ENCODE assay signal across 1 cellular context in the genomic region with DNA sequence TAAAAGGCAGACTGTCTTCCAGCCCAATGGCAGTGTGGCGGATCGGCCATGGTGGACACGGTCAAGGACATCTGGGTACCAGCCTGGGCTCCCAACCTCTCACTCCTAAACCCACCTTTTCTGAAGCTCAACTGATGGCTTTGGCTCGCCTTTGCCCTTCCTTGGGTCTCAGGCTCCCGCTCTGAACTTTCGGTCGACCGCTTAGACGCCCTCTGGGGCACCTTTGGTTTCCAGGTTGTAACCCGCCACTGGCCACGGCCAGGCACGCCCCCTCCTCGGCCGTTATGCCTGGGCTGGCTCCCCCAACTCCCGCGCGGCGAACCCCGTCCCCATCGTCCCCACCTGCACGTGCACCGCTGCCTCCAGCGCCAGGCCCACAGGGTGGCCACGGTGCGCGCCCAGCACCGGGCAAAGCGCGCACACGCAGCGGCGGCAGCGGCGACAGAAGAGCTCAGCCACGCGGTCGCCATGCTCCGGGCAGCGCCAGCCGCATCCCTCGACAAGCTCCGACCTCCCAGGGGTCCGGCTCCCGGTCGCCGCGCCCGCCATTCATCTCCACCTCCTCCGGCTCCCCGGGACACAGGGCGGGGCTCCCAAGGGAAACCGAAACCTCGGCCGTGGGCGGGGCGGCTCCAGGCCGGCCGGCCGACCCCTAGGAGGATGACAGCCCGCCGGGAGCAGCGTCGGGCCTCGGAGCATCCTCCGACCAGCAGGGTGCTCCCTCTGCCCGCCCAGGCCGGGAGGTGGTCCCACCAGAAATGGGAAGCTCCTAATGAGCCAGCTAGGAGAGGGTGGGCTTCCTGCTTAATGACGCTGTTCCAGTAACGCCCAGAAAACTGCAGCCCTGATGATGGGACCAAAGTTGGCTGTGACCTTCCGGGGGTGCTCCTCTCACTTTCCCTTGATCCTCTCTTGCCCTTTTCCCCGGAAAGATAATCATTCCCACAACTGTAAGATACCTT.
A peak's percentile ranks its signal among the peaks of the same experiment; 100 is the strongest.
TF ChIP-seq lines count a peak whose summit lies in the region.

A gene with protein sequence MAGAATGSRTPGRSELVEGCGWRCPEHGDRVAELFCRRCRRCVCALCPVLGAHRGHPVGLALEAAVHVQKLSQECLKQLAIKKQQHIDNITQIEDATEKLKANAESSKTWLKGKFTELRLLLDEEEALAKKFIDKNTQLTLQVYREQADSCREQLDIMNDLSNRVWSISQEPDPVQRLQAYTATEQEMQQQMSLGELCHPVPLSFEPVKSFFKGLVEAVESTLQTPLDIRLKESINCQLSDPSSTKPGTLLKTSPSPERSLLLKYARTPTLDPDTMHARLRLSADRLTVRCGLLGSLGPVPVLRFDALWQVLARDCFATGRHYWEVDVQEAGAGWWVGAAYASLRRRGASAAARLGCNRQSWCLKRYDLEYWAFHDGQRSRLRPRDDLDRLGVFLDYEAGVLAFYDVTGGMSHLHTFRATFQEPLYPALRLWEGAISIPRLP (minus strand): TSS at position 583 of the 962 bp plus-strand sequence. CDS start 34 bp downstream, at position 549.

TF ChIP-seq in K562, 482 proteins besides CTCF, POLR2A, EP300 and RAD21 (continued from another document and continues in another):
- TF ChIP-seq, protein P1, sequence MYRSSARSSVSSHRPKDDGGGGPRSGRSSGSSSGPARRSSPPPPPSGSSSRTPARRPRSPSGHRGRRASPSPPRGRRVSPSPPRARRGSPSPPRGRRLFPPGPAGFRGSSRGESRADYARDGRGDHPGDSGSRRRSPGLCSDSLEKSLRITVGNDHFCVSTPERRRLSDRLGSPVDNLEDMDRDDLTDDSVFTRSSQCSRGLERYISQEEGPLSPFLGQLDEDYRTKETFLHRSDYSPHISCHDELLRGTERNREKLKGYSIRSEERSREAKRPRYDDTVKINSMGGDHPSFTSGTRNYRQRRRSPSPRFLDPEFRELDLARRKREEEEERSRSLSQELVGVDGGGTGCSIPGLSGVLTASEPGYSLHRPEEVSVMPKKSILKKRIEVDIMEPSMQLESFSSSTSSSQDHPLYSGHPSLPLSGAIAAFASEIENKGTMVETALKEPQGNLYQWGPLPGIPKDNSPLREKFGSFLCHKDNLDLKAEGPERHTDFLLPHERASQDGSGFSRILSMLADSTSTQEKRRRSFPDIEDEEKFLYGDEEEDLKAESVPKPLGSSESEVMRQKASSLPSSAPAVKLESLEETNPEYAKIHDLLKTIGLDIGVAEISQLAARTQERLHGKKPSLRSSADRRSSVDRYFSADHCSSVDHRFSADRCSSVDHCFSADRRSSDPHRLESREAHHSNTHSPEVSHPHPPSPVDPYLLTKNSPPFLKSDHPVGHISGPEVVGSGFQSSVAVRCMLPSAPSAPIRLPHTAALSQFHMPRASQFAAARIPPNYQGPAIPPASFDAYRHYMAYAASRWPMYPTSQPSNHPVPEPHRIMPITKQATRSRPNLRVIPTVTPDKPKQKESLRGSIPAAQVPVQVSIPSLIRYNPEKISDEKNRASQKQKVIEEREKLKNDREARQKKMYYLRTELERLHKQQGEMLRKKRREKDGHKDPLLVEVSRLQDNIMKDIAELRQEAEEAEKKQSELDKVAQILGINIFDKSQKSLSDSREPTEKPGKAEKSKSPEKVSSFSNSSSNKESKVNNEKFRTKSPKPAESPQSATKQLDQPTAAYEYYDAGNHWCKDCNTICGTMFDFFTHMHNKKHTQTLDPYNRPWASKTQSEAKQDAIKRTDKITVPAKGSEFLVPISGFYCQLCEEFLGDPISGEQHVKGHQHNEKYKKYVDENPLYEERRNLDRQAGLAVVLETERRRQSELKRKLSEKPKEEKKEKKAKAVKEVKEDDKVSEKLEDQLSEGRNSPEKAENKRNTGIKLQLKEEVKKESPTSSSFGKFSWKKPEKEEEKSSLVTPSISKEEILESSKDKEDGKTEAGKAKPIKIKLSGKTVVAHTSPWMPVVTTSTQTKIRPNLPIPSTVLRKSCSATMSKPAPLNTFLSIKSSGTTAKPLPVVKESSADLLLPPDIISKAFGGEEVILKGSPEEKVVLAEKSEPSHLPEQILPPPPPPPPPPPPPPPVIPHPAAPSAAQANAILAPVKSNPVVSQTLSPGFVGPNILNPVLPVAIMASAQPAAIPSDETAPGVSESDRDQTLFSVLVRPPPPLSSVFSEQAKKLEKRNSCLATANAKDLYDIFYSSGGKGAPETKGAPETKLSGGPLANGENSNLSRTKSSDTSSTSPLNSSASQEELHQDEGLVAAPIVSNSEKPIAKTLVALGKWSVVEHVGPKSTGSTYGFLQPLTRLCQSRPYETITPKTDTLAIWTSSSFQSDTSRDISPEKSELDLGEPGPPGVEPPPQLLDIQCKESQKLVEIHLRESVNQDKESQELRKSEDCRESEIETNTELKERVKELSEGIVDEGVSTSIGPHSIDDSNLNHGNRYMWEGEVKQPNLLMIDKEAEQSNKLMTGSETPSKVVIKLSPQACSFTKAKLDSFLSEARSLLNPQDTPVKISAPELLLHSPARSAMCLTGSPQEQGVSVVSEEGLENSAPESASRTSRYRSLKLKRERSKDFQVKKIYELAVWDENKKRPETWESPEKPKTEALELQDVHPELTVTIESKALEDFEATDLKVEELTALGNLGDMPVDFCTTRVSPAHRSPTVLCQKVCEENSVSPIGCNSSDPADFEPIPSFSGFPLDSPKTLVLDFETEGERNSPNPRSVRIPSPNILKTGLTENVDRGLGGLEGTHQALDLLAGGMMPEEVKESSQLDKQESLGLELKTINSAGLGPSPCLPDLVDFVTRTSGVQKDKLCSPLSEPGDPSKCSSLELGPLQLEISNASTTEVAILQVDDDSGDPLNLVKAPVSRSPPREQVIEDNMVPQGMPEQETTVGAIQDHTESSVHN (IDR thresholded peaks at IDR 0.05; ENCODE audit: borderline replicate concordance in 1 of 2, low read depth in 1 of 2): no peak
- TF ChIP-seq HDAC8 (tag; IDR thresholded peaks at IDR 0.05): peak; percentile 17; the same call in 1 of the 2 replicates
- peak in 1 of 2 experiments; percentile 50; a peak in 1 of 4 replicates for TF ChIP-seq TEAD1 (CRISPR knock-in tag; IDR thresholded peaks at IDR 0.05)
- no peak for TF ChIP-seq MXI1 (IDR thresholded peaks at IDR 0.05; ENCODE audit: low read depth, low read length)
- TF ChIP-seq TGIF2 (CRISPR knock-in tag; IDR thresholded peaks at IDR 0.05): no peak
- no peak for TF ChIP-seq RFX7 (CRISPR knock-in tag; IDR thresholded peaks at IDR 0.05)
- TF ChIP-seq CC2D1A (IDR thresholded peaks at IDR 0.05): no peak
- no peak for TF ChIP-seq KDM4B (IDR thresholded peaks at IDR 0.05; ENCODE audit: borderline replicate concordance in 2 of 2, low read depth in 1 of 2)
- 0 out of 2 replicates have a peak, but pooled peaks have one; percentile 16 for TF ChIP-seq SMC3 (conservative IDR thresholded peaks at IDR 0.05; ENCODE audit: insufficient read depth, low read depth, low read length)
- no peak; the same call in 1 of the 2 replicates for TF ChIP-seq DPF2 (IDR thresholded peaks at IDR 0.05)
- TF ChIP-seq ESRRB (CRISPR knock-in tag; IDR thresholded peaks at IDR 0.05; ENCODE audit: borderline replicate concordance): no peak
- TF ChIP-seq, protein P2, sequence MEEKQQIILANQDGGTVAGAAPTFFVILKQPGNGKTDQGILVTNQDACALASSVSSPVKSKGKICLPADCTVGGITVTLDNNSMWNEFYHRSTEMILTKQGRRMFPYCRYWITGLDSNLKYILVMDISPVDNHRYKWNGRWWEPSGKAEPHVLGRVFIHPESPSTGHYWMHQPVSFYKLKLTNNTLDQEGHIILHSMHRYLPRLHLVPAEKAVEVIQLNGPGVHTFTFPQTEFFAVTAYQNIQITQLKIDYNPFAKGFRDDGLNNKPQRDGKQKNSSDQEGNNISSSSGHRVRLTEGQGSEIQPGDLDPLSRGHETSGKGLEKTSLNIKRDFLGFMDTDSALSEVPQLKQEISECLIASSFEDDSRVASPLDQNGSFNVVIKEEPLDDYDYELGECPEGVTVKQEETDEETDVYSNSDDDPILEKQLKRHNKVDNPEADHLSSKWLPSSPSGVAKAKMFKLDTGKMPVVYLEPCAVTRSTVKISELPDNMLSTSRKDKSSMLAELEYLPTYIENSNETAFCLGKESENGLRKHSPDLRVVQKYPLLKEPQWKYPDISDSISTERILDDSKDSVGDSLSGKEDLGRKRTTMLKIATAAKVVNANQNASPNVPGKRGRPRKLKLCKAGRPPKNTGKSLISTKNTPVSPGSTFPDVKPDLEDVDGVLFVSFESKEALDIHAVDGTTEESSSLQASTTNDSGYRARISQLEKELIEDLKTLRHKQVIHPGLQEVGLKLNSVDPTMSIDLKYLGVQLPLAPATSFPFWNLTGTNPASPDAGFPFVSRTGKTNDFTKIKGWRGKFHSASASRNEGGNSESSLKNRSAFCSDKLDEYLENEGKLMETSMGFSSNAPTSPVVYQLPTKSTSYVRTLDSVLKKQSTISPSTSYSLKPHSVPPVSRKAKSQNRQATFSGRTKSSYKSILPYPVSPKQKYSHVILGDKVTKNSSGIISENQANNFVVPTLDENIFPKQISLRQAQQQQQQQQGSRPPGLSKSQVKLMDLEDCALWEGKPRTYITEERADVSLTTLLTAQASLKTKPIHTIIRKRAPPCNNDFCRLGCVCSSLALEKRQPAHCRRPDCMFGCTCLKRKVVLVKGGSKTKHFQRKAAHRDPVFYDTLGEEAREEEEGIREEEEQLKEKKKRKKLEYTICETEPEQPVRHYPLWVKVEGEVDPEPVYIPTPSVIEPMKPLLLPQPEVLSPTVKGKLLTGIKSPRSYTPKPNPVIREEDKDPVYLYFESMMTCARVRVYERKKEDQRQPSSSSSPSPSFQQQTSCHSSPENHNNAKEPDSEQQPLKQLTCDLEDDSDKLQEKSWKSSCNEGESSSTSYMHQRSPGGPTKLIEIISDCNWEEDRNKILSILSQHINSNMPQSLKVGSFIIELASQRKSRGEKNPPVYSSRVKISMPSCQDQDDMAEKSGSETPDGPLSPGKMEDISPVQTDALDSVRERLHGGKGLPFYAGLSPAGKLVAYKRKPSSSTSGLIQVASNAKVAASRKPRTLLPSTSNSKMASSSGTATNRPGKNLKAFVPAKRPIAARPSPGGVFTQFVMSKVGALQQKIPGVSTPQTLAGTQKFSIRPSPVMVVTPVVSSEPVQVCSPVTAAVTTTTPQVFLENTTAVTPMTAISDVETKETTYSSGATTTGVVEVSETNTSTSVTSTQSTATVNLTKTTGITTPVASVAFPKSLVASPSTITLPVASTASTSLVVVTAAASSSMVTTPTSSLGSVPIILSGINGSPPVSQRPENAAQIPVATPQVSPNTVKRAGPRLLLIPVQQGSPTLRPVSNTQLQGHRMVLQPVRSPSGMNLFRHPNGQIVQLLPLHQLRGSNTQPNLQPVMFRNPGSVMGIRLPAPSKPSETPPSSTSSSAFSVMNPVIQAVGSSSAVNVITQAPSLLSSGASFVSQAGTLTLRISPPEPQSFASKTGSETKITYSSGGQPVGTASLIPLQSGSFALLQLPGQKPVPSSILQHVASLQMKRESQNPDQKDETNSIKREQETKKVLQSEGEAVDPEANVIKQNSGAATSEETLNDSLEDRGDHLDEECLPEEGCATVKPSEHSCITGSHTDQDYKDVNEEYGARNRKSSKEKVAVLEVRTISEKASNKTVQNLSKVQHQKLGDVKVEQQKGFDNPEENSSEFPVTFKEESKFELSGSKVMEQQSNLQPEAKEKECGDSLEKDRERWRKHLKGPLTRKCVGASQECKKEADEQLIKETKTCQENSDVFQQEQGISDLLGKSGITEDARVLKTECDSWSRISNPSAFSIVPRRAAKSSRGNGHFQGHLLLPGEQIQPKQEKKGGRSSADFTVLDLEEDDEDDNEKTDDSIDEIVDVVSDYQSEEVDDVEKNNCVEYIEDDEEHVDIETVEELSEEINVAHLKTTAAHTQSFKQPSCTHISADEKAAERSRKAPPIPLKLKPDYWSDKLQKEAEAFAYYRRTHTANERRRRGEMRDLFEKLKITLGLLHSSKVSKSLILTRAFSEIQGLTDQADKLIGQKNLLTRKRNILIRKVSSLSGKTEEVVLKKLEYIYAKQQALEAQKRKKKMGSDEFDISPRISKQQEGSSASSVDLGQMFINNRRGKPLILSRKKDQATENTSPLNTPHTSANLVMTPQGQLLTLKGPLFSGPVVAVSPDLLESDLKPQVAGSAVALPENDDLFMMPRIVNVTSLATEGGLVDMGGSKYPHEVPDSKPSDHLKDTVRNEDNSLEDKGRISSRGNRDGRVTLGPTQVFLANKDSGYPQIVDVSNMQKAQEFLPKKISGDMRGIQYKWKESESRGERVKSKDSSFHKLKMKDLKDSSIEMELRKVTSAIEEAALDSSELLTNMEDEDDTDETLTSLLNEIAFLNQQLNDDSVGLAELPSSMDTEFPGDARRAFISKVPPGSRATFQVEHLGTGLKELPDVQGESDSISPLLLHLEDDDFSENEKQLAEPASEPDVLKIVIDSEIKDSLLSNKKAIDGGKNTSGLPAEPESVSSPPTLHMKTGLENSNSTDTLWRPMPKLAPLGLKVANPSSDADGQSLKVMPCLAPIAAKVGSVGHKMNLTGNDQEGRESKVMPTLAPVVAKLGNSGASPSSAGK (IDR thresholded peaks at IDR 0.05): peak; percentile 92
- TF ChIP-seq, protein P3, sequence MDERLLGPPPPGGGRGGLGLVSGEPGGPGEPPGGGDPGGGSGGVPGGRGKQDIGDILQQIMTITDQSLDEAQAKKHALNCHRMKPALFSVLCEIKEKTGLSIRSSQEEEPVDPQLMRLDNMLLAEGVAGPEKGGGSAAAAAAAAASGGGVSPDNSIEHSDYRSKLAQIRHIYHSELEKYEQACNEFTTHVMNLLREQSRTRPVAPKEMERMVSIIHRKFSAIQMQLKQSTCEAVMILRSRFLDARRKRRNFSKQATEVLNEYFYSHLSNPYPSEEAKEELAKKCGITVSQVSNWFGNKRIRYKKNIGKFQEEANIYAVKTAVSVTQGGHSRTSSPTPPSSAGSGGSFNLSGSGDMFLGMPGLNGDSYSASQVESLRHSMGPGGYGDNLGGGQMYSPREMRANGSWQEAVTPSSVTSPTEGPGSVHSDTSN (CRISPR knock-in tag; IDR thresholded peaks at IDR 0.05; ENCODE audit: low read depth): no peak
- TF ChIP-seq, protein P3 (tag; conservative IDR thresholded peaks at IDR 0.05; ENCODE audit: low read depth): no peak
- TF ChIP-seq, protein P4, sequence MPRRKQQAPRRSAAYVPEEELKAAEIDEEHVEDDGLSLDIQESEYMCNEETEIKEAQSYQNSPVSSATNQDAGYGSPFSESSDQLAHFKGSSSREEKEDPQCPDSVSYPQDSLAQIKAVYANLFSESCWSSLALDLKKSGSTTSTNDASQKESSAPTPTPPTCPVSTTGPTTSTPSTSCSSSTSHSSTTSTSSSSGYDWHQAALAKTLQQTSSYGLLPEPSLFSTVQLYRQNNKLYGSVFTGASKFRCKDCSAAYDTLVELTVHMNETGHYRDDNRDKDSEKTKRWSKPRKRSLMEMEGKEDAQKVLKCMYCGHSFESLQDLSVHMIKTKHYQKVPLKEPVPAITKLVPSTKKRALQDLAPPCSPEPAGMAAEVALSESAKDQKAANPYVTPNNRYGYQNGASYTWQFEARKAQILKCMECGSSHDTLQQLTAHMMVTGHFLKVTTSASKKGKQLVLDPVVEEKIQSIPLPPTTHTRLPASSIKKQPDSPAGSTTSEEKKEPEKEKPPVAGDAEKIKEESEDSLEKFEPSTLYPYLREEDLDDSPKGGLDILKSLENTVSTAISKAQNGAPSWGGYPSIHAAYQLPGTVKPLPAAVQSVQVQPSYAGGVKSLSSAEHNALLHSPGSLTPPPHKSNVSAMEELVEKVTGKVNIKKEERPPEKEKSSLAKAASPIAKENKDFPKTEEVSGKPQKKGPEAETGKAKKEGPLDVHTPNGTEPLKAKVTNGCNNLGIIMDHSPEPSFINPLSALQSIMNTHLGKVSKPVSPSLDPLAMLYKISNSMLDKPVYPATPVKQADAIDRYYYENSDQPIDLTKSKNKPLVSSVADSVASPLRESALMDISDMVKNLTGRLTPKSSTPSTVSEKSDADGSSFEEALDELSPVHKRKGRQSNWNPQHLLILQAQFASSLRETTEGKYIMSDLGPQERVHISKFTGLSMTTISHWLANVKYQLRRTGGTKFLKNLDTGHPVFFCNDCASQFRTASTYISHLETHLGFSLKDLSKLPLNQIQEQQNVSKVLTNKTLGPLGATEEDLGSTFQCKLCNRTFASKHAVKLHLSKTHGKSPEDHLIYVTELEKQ (CRISPR knock-in tag; IDR thresholded peaks at IDR 0.05): no peak
